10 cellular contexts compared by ENCODE assay signal in genomic region chr5:132134384-132134783, GRCh38.
A peak's percentile ranks its signal among the peaks of the same experiment; 100 is the strongest.
DNase-seq lines count a peak whose midpoint lies in the region; ATAC-seq, FAIRE-seq and TF ChIP-seq lines count a peak whose summit lies in the region.
"Had no signal": no experiment of that assay in that cellular context is flagged by ENCODE, and none has a peak within 500 bp of the region (broad histone marks: within the 10 kb centered on the region; RNA-seq: fewer than 3 reads in every experiment).

No MANE protein-coding gene starts in this region.

- no peak overlapping the region for H3K4me2 ChIP-seq in GM12878 (ENCODE audit: control insufficient read depth, insufficient read depth)

- H3K9me3 ChIP-seq in GM12878 (replicated peaks; ENCODE audit: control insufficient read depth, insufficient read depth, low read length) = no peaks in the 10 kb centered on the region
- H3K9me3 ChIP-seq in prostate gland = no peaks in the 10 kb centered on the region
- H3K9me3 ChIP-seq in ascending aorta = peaks cover 0 to 4% of the 10 kb centered on the region in 2 donors

- no peaks in the 10 kb centered on the region for H3K4me1 Mint-ChIP-seq in nephron

- no peaks in the 10 kb centered on the region for H3K27me3 ChIP-seq in GM12878 (replicated peaks in 1 of 2; ENCODE audit: control insufficient read depth in 2 of 2, insufficient read depth in 2 of 2, low read length in 1 of 2)
- H3K27me3 ChIP-seq in prostate gland (replicated peaks; ENCODE audit: insufficient read depth) = no peaks in the 10 kb centered on the region
- no peaks in the 10 kb centered on the region for H3K27me3 ChIP-seq in ascending aorta

- TF ChIP-seq EP300 in Ishikawa (IDR thresholded peaks at IDR 0.05; ENCODE audit: borderline replicate concordance) (no peak), GM12878 (IDR thresholded peaks at IDR 0.05; ENCODE audit: borderline replicate concordance in 1 of 2, control insufficient read depth in 1 of 2, low read depth in 2 of 2, low read length in 2 of 2) (no peak)

- FAIRE-seq in GM12878 (lab: Jason Lieb, UNC) = no peak

- H3K4me1 ChIP-seq in GM12878 (ENCODE audit: control insufficient read depth, insufficient read depth, low read length) (no peaks in the 10 kb centered on the region), prostate gland (replicated peaks) (no peaks in the 10 kb centered on the region), ascending aorta (no peaks in the 10 kb centered on the region)

- H2AFZ ChIP-seq in GM12878 (ENCODE audit: control insufficient read depth, low read depth, low read length) = no peak overlapping the region

- H3K27ac Mint-ChIP-seq in nephron = no peak overlapping the region
- H3K27ac Mint-ChIP-seq: T-helper 2 cell treated with Interferon-gamma antibody and Interleukin-4, amounts not matched to agents 5 μg/mL and 100 μg/mL, for 36 hours had no signal

- H4K20me1 ChIP-seq in GM12878 (ENCODE audit: control insufficient read depth, insufficient read depth) = no peaks in the 10 kb centered on the region

- CTCF ChIA-PET in GM12878 (lab: Yijun Ruan, JAX) = interaction anchor here (1.0 to 2.1 kb wide), 4 partner anchors 67 to 695 kb away, joined by 3 to 14 read pairs (median 5); no protein-coding TSS in a partner anchor

- H3K36me3 ChIP-seq in GM12878 (ENCODE audit: control insufficient read depth in 2 of 2, insufficient read depth in 2 of 2, low read length in 1 of 2) (no peaks in the 10 kb centered on the region), prostate gland (no peaks in the 10 kb centered on the region), ascending aorta (no peaks in the 10 kb centered on the region)

- TF ChIP-seq CTCF in GM12878 (IDR thresholded peaks at IDR 0.05 in 2 of 3, conservative IDR thresholded peaks at IDR 0.05 in 1 of 3; ENCODE audit: control insufficient read depth in 2 of 3, extremely low read depth in 1 of 3, insufficient read depth in 1 of 3, low read depth in 3 of 3, low read length in 3 of 3) (peak; percentile 21 to 30 (median 23); a peak in 3 of 6 replicates), nephron (IDR thresholded peaks at IDR 0.05; ENCODE audit: unreplicated experiment in 3 of 3) (peak in 2 of 3 experiments; percentile 10 to 12), prostate gland (IDR thresholded peaks at IDR 0.05) (no peak), ascending aorta (IDR thresholded peaks at IDR 0.05) (no peak)

- in situ Hi-C loops in GM12878 (cut with MboI) = loop anchor here (5.0 kb wide), 1 partner anchor 67 kb away; no protein-coding TSS in a partner anchor

- DNase-seq in DMS53 treated with DMSO at 0.1 percent for 48 hours (lab: John Stamatoyannopoulos, UW; ENCODE audit: unreplicated experiment) = peak; percentile 9
- no peak for DNase-seq in GM12878 (ENCODE audit: low read depth, low spot score)
- no peak for DNase-seq in prostate gland (ENCODE audit: low spot score)
- no peak for DNase-seq in NCI-H526 treated with DMSO at 0.1 percent for 48 hours (lab: John Stamatoyannopoulos, UW)
- DNase-seq in ascending aorta (ENCODE audit: low spot score in 2 of 2) = no peak
- DNase-seq: substantia nigra had no signal

- WGBS in GM12878 (ENCODE audit: insufficient coverage, insufficient replicate concordance, low lambda C conversion rate, missing lambda C conversion rate) = 14% methylated on average over 5 of the region's 5 CpGs
- 58% methylated on average over 5 of the region's 5 CpGs for WGBS in prostate gland

- H3K9me3 Mint-ChIP-seq in nephron = peaks cover 12% of the 10 kb centered on the region

- intact Hi-C loops in GM12878 (cut with micrococcal nuclease; ENCODE audit: unreplicated experiment) (loop anchor here (1.0 kb wide), 1 partner anchor 69 kb away; no protein-coding TSS in a partner anchor), prostate gland (cut with DNase I) (no loop called here), ascending aorta (cut with DNase I) (no loop called here)

- SMC1A ChIA-PET in GM12878 (lab: Charles Lee; ENCODE audit: uncharacterized antibody, unreplicated experiment) = interaction anchor here (0.7 to 1.1 kb wide), 2 partner anchors 13 to 71 kb away, joined by 3 to 4 read pairs; no protein-coding TSS in a partner anchor

- no peak overlapping the region for H3K4me3 ChIP-seq in GM12878
- no peak overlapping the region for H3K4me3 ChIP-seq in prostate gland
- H3K4me3 ChIP-seq in ascending aorta = no peak overlapping the region

- H3K27ac ChIP-seq in GM12878 (ENCODE audit: control insufficient read depth, insufficient read depth) = no peak overlapping the region
- no peak overlapping the region for H3K27ac ChIP-seq in prostate gland
- H3K27ac ChIP-seq in ascending aorta = no peak overlapping the region

- H3K4me3 Mint-ChIP-seq in nephron = no peak overlapping the region
- H3K4me3 Mint-ChIP-seq: T-helper 2 cell treated with Interferon-gamma antibody and Interleukin-4, amounts not matched to agents 5 μg/mL and 100 μg/mL, for 36 hours had no signal

- ATAC-seq in GM12878 = peak; percentile 29; the same call in 1 of the 3 replicates
- no peak for ATAC-seq in HG03175 (IDR thresholded peaks at IDR 0.05; ENCODE audit: unreplicated experiment)

- no peaks in the 10 kb centered on the region for H3K79me2 ChIP-seq in GM12878 (ENCODE audit: control insufficient read depth, insufficient read depth, low read length)

- H3K9ac ChIP-seq in GM12878 (ENCODE audit: control insufficient read depth, insufficient read depth, low read length) = no peak overlapping the region

- no peaks in the 10 kb centered on the region for H3K36me3 Mint-ChIP-seq in nephron (ENCODE audit: low read depth)

- POLR2A ChIA-PET in GM12878 (lab: Charles Lee) = no interaction called here

- BruUV-seq in GM12878 (replicated peaks; lab: Mats Ljungman, UMichigan) = no TSS peak

- TF ChIP-seq RAD21 in Ishikawa (IDR thresholded peaks at IDR 0.05; ENCODE audit: low read depth) (peak; percentile 40; the same call in 1 of the 2 replicates), GM12878 (IDR thresholded peaks at IDR 0.05; ENCODE audit: insufficient read depth, low read depth, low read length) (peak; percentile 15; the same call in 1 of the 2 replicates)

- TF ChIP-seq POLR2A in GM12878 (IDR thresholded peaks at IDR 0.05; ENCODE audit: low read depth, low read length) = no peak
- no peak for TF ChIP-seq POLR2A in prostate gland (IDR thresholded peaks at IDR 0.05)

- RAD21 ChIA-PET in GM12878 (lab: Charles Lee; ENCODE audit: unreplicated experiment) = no interaction called here

- peaks cover 4% of the 10 kb centered on the region for H3K27me3 Mint-ChIP-seq in nephron (ENCODE audit: low read depth)

TF ChIP-seq in Ishikawa, 13 proteins besides CTCF, POLR2A, EP300 and RAD21:
- TF ChIP-seq EGR1 (IDR thresholded peaks at IDR 0.05) (no peak), CREB1 (IDR thresholded peaks at IDR 0.05; ENCODE audit: low read depth) (no peak), NFIC (IDR thresholded peaks at IDR 0.05) (no peak), TCF12 (IDR thresholded peaks at IDR 0.05; ENCODE audit: low read depth) (no peak), FOXM1 (IDR thresholded peaks at IDR 0.05; ENCODE audit: borderline replicate concordance, low read depth) (no peak)
- TF ChIP-seq, protein P1, sequence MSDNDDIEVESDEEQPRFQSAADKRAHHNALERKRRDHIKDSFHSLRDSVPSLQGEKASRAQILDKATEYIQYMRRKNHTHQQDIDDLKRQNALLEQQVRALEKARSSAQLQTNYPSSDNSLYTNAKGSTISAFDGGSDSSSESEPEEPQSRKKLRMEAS (IDR thresholded peaks at IDR 0.05) = no peak
- TF ChIP-seq, protein P2, sequence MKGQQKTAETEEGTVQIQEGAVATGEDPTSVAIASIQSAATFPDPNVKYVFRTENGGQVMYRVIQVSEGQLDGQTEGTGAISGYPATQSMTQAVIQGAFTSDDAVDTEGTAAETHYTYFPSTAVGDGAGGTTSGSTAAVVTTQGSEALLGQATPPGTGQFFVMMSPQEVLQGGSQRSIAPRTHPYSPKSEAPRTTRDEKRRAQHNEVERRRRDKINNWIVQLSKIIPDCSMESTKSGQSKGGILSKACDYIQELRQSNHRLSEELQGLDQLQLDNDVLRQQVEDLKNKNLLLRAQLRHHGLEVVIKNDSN (IDR thresholded peaks at IDR 0.05) = no peak

TF ChIP-seq in GM12878, 131 proteins besides CTCF, POLR2A, EP300 and RAD21:
- TF ChIP-seq CBFB (IDR thresholded peaks at IDR 0.05; ENCODE audit: low read depth) (no peak), SMC3 (IDR thresholded peaks at IDR 0.05; ENCODE audit: borderline replicate concordance, low read length) (peak; percentile 53; the same call in 1 of the 2 replicates)

Comparison
In these comparisons a context has a peak if more than half of its experiments do, and no peak if none do; other contexts are left out.
1. CTCF ChIP-seq: peak in GM12878 (3 of 3) and nephron (2 of 3); none in prostate gland (0 of 4) and ascending aorta (0 of 3).